ENCODE assay signal across 7 cellular contexts in the genomic region with DNA sequence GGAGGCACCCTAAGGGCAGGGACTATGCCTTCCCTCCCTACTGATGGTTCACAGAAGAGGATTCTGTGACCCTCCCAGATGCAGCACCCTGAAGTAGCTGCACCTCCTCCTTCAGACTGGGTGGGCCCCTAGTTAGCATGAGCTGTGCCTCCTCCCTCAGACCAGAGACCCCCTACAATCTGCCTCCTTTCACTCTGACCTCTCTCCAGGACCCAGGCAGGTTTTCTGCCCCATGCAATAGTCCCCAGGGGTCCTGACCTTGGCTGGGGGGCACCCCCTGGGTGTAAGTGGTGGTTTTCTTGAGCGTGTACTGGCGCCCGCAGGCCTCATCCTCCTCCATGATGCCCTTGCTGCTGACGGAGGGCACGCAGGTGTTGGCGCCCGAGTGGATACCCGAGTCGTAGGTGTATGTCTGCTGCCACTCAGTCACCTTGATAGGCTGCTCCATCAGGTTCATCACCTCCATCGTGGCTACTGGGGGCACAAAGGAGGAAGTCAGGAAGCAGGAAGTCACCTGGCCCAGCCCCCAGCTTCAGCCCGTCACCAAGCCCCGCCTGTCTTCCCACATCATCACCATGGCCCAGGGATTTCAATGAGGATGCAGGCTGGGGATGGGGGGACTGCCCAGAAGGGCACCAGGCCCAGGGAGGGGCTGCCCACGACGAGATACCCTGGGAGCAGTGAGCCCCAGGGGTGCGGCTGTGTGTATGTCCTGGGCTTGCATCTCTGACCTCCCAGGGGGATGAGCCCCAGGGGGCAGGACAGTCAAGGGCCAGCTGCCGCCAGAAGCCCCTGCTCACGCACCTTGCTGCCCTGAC. TPM values are rescaled to one million over a fixed set of nuclear protein-coding genes. Genes with fewer than 3 reads are reported as not detected.
DNase-seq lines count a peak whose midpoint lies in the region; ATAC-seq and TF ChIP-seq lines count a peak whose summit lies in the region.
"Had no signal": no experiment of that assay in that cellular context is flagged by ENCODE, and none has a peak within 500 bp of the region (broad histone marks: within the 10 kb centered on the region; RNA-seq: fewer than 3 reads in every experiment).

No MANE protein-coding gene starts in this region.

- CTCF ChIA-PET in activated CD8-positive, alpha-beta T cell treated with anti-CD3 and anti-CD28 coated beads, Interleukin-2, amount 10 ng/mL, durations not matched to agents 7 days and 5 days (lab: Charles Lee), result no interaction called here

- no peaks in the 10 kb centered on the region for H3K9me3 Mint-ChIP-seq in activated CD8-positive, alpha-beta T cell treated with anti-CD3 and anti-CD28 coated beads, Interleukin-2, amount 10 ng/mL, durations not matched to agents 7 days and 5 days (ENCODE audit: insufficient read depth)

- TF ChIP-seq CTCF in prostate gland (IDR thresholded peaks at IDR 0.05) (no peak), psoas muscle (IDR thresholded peaks at IDR 0.05) (no peak)

- H3K27me3 Mint-ChIP-seq in activated CD8-positive, alpha-beta T cell treated with anti-CD3 and anti-CD28 coated beads, Interleukin-2, amount 10 ng/mL, durations not matched to agents 7 days and 5 days (ENCODE audit: low read depth), result no peaks in the 10 kb centered on the region

- H3K36me3 Mint-ChIP-seq in activated CD8-positive, alpha-beta T cell treated with anti-CD3 and anti-CD28 coated beads, Interleukin-2, amount 10 ng/mL, durations not matched to agents 7 days and 5 days (ENCODE audit: low read depth), result no peaks in the 10 kb centered on the region

- H3K4me3 ChIP-seq in prostate gland (no peak overlapping the region), psoas muscle (no peak overlapping the region)

- H3K4me1 ChIP-seq in prostate gland (replicated peaks) (peaks cover 42% of the 10 kb centered on the region), psoas muscle (peaks cover 21% of the 10 kb centered on the region)

- peaks cover 10 to 18% of the 10 kb centered on the region in 2 donors for H3K36me3 ChIP-seq in prostate gland
- H3K36me3 ChIP-seq in psoas muscle (ENCODE audit: insufficient read depth in 1 of 2, low read depth in 1 of 2), result peaks cover 0 to 55% of the 10 kb centered on the region in 2 donors

- H3K4me3 Mint-ChIP-seq in activated CD8-positive, alpha-beta T cell treated with anti-CD3 and anti-CD28 coated beads, Interleukin-2, amount 10 ng/mL, durations not matched to agents 7 days and 5 days, result peak overlapping the region; percentile 40

- H3K27ac ChIP-seq in prostate gland (peak overlapping the region; percentile 83 to 88), psoas muscle (no peak overlapping the region)

- POLR2A ChIA-PET in activated CD8-positive, alpha-beta T cell treated with anti-CD3 and anti-CD28 coated beads, Interleukin-2, amount 10 ng/mL, durations not matched to agents 7 days and 5 days (lab: Charles Lee), result no interaction called here

- peaks cover 5% of the 10 kb centered on the region for H3K4me1 Mint-ChIP-seq in activated CD8-positive, alpha-beta T cell treated with anti-CD3 and anti-CD28 coated beads, Interleukin-2, amount 10 ng/mL, durations not matched to agents 7 days and 5 days (ENCODE audit: low read depth)

- H3K27ac Mint-ChIP-seq in activated CD8-positive, alpha-beta T cell treated with anti-CD3 and anti-CD28 coated beads, Interleukin-2, amount 10 ng/mL, durations not matched to agents 7 days and 5 days, result peak overlapping the region; percentile 69

- ATAC-seq in activated CD8-positive, alpha-beta T cell treated with anti-CD3 and anti-CD28 coated beads, Interleukin-2, amount 10 ng/mL, durations not matched to agents 7 days and 5 days, result no peak
- no peak for ATAC-seq in psoas muscle

- H3K27me3 ChIP-seq in prostate gland (replicated peaks; ENCODE audit: insufficient read depth) (no peaks in the 10 kb centered on the region), psoas muscle (ENCODE audit: insufficient read depth in 3 of 3, low read length in 2 of 3) (no peaks in the 10 kb centered on the region)

- no peak for DNase-seq in activated CD8-positive, alpha-beta T cell treated with anti-CD3 and anti-CD28 coated beads, Interleukin-2, amount 10 ng/mL, durations not matched to agents 7 days and 5 days
- DNase-seq in prostate gland (ENCODE audit: low spot score), result no peak
- DNase-seq in psoas muscle, result no peak
- DNase-seq in SIG-M5 treated with dmso at 0.1 percent for 504 hours (lab: John Stamatoyannopoulos, UW; ENCODE audit: unreplicated experiment), result no peak
- DNase-seq: activated gamma-delta T cell, NCI-H2171 had no signal

- 76% methylated on average over 17 of the region's 17 CpGs for WGBS in prostate gland
- 82 to 87% (median 87%) methylated on average over 15 to 17 of the region's 17 CpGs for WGBS in psoas muscle, 3 donors

- no peak for TF ChIP-seq POLR2A in prostate gland (IDR thresholded peaks at IDR 0.05)

- H3K9me3 ChIP-seq in prostate gland, result no peaks in the 10 kb centered on the region
- no peaks in the 10 kb centered on the region for H3K9me3 ChIP-seq in psoas muscle

- intact Hi-C loops in prostate gland (cut with DNase I) (no loop called here), psoas muscle (cut with DNase I) (no loop called here)

RNA-seq across cellular contexts. Expression of gene JUP, which starts 14.9 kb away (rescaled TPM):
- total RNA-seq in activated CD8-positive, alpha-beta T cell treated with anti-CD3 and anti-CD28 coated beads, Interleukin-2, amount 10 ng/mL, durations not matched to agents 7 days and 5 days, result 1 to 10 TPM; 5.2 to 6.0 TPM
- total RNA-seq in prostate gland (100 to 1,000 TPM; 146 to 266 TPM), psoas muscle (10 to 100 TPM; 19.4 to 55.0 (median 43.5) TPM)
- 10 to 100 TPM in 2 of 3 donors, 1 to 10 TPM in 1; 9.4 to 30.3 (median 25.8) TPM for polyA plus RNA-seq in psoas muscle

RNA-seq across cellular contexts. Expression of gene HAP1, which starts 37.2 kb away (rescaled TPM):
- under 1 TPM; 0.08 to 0.11 TPM for total RNA-seq in activated CD8-positive, alpha-beta T cell treated with anti-CD3 and anti-CD28 coated beads, Interleukin-2, amount 10 ng/mL, durations not matched to agents 7 days and 5 days
- total RNA-seq in prostate gland (1 to 10 TPM in 1 of 2 donors, under 1 TPM in 1; 0.55 to 3.6 TPM), psoas muscle (under 1 TPM in 2 of 4 donors, not detected in 2; 0.06 to 0.14 TPM)
- polyA plus RNA-seq in psoas muscle, result under 1 TPM; under 0.01 to 0.03 (median 0.01) TPM

RNA-seq across cellular contexts. Expression of gene P3H4, which starts 40.2 kb away (rescaled TPM):
- 1 to 10 TPM; 2.7 to 3.5 TPM for total RNA-seq in activated CD8-positive, alpha-beta T cell treated with anti-CD3 and anti-CD28 coated beads, Interleukin-2, amount 10 ng/mL, durations not matched to agents 7 days and 5 days
- 10 to 100 TPM; 15.8 to 19.6 TPM for total RNA-seq in prostate gland
- 1 to 10 TPM; 1.7 to 3.4 (median 2.5) TPM for total RNA-seq in psoas muscle
- polyA plus RNA-seq in psoas muscle, result 1 to 10 TPM in 2 of 3 donors, under 1 TPM in 1; 0.58 to 1.5 (median 1.4) TPM

RNA-seq across cellular contexts. Expression of gene FKBP10, which starts 41.2 kb away (rescaled TPM):
- not detected for total RNA-seq in activated CD8-positive, alpha-beta T cell treated with anti-CD3 and anti-CD28 coated beads, Interleukin-2, amount 10 ng/mL, durations not matched to agents 7 days and 5 days
- total RNA-seq in prostate gland (10 to 100 TPM; 24.5 to 50.2 TPM), psoas muscle (1 to 10 TPM; 5.4 to 9.5 (median 6.8) TPM)
- 1 to 10 TPM; 3.9 to 5.8 (median 4.7) TPM for polyA plus RNA-seq in psoas muscle

RNA-seq across cellular contexts. Expression of gene GAST, which starts 59.5 kb away (rescaled TPM):
- total RNA-seq in activated CD8-positive, alpha-beta T cell treated with anti-CD3 and anti-CD28 coated beads, Interleukin-2, amount 10 ng/mL, durations not matched to agents 7 days and 5 days, result not detected
- total RNA-seq in prostate gland (not detected), psoas muscle (not detected)
- not detected for polyA plus RNA-seq in psoas muscle
- total RNA-seq: mucosa of gallbladder had no signal
